ENCODE assay signal across 8 cellular contexts in the genomic region with DNA sequence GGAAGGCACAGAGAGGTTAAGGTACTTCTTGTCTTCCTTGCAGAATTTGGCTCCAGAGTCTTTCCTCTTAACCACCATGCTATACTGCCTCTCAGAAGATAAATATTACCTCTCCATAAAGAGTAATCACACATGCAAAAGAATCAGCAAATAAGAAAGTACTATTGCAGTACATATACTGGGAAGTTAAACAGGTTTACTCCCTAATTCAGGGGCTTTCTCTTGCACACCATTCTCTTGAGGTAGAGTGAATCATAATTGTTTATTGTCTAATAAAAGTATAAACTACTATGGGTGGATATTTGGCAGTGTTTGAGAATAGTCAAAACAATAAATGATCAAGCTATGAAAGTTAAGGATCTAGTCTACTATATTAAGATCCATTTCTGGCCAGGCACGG. TPM values are rescaled to one million over a fixed set of nuclear protein-coding genes. Genes with fewer than 3 reads are reported as not detected.
"Had no signal": no experiment of that assay in that cellular context is flagged by ENCODE, and none has a peak within 500 bp of the region (broad histone marks: within the 10 kb centered on the region; RNA-seq: fewer than 3 reads in every experiment).

No MANE protein-coding gene starts in this region.

- DNase-seq: GM23248, GOT3, H7, HFFc6, KBM-7 had no signal

- ATAC-seq: HCT116 had no signal

- H3K4me1 ChIP-seq: HAP-1 had no signal

- H3K27ac ChIP-seq: GM23248 had no signal

- H3K9ac ChIP-seq: GM23248 had no signal

- FAIRE-seq: HTR-8/SVneo had no signal

- H3K9me3 ChIP-seq: HAP-1 had no signal

- H3K36me3 ChIP-seq: HAP-1 had no signal

- H3K4me3 ChIP-seq: GM23248, HAP-1 had no signal

RNA-seq across cellular contexts. Expression of gene SPINK5, which starts 40.4 kb away (rescaled TPM):
- total RNA-seq: GM23248, HFFc6 had no signal
